ENCODE assay signal across 11 cellular contexts in genomic region chr6:57216235-57217101, GRCh38. TPM values are rescaled to one million over a fixed set of nuclear protein-coding genes. Genes with fewer than 3 reads are reported as not detected.
A peak's percentile ranks its signal among the peaks of the same experiment; 100 is the strongest.
DNase-seq lines count a peak whose midpoint lies in the region; ATAC-seq and TF ChIP-seq lines count a peak whose summit lies in the region.
"Had no signal": no experiment of that assay in that cellular context is flagged by ENCODE, and none has a peak within 500 bp of the region (broad histone marks: within the 10 kb centered on the region; RNA-seq: fewer than 3 reads in every experiment).

No MANE protein-coding gene starts in this region.

- H3K4me1 ChIP-seq in OCI-LY7 (ENCODE audit: insufficient read depth, low read length, poor library complexity, severe bottlenecking) = peaks cover 10% of the 10 kb centered on the region
- H3K4me1 ChIP-seq in rectal smooth muscle tissue (ENCODE audit: control insufficient read depth, insufficient read depth, low read length) = peaks cover 14% of the 10 kb centered on the region
- no peaks in the 10 kb centered on the region for H3K4me1 ChIP-seq in testis

- intact Hi-C loops in OCI-LY7 (cut with micrococcal nuclease; ENCODE audit: unreplicated experiment) = no loop called here
- intact Hi-C loops in testis (cut with DNase I; ENCODE audit: low total_unique reads) = no loop called here

- 80 to 82% methylated on average over 7 of the region's 7 CpGs for WGBS in testis, 2 donors

- no peak for TF ChIP-seq POLR2A in testis (IDR thresholded peaks at IDR 0.05)

- H3K79me2 ChIP-seq in OCI-LY7 (ENCODE audit: insufficient read depth, low read depth, low read length) = peaks cover 13% of the 10 kb centered on the region; the same call in 1 of the 2 replicates

- no peaks in the 10 kb centered on the region; the same call in 1 of the 2 replicates for H3K36me3 ChIP-seq in OCI-LY7 (ENCODE audit: insufficient read depth, low read length)
- no peaks in the 10 kb centered on the region for H3K36me3 ChIP-seq in rectal smooth muscle tissue (ENCODE audit: control insufficient read depth, insufficient read depth, low read length)
- no peaks in the 10 kb centered on the region for H3K36me3 ChIP-seq in testis (ENCODE audit: low read depth, missing control alignments)

- no peak for ATAC-seq in GM19023 (IDR thresholded peaks at IDR 0.05; ENCODE audit: unreplicated experiment)
- ATAC-seq: stimulated activated effector memory CD8-positive, alpha-beta T cell treated with anti-CD3 and anti-CD28 coated beads, Interleukin-12 subunit alpha, Interleukin-12 subunit beta, amount 100 ng/mL, for 72 hours had no signal

- H3K4me2 ChIP-seq in OCI-LY7 (ENCODE audit: low read length) = no peak overlapping the region

- H2AFZ ChIP-seq in OCI-LY7 (ENCODE audit: low read length) = no peak overlapping the region

- H3K9me2 ChIP-seq in OCI-LY7 (ENCODE audit: insufficient read depth, low read length) = no peaks in the 10 kb centered on the region

- H3K27me3 ChIP-seq in rectal smooth muscle tissue (ENCODE audit: control insufficient read depth, insufficient read depth, low read length) (no peaks in the 10 kb centered on the region), testis (no peaks in the 10 kb centered on the region)

- H3K4me3 ChIP-seq in OCI-LY7 (ENCODE audit: low read depth, low read length, poor library complexity, severe bottlenecking) (no peak overlapping the region), fibroblast of mammary gland (ENCODE audit: control insufficient read depth, low read depth, low read length) (no peak overlapping the region), rectal smooth muscle tissue (ENCODE audit: low read length) (no peak overlapping the region), testis (no peak overlapping the region)

- no peak overlapping the region for H3K9ac ChIP-seq in rectal smooth muscle tissue (ENCODE audit: low read length)

- DNase-seq in GM04504 (ENCODE audit: low read depth) (peak; percentile 28), OCI-LY7 (ENCODE audit: low spot score) (no peak), fibroblast of mammary gland (ENCODE audit: low read depth) (peak; percentile 59), testis (no peak), COLO668 (lab: John Stamatoyannopoulos, UW; ENCODE audit: unreplicated experiment) (no peak)
- DNase-seq: foreskin fibroblast, mesendoderm, NCI-H2171 had no signal

- 0 out of 2 replicates have a peak, but pooled peaks cover 8% of the 10 kb centered on the region for H4K20me1 ChIP-seq in OCI-LY7 (ENCODE audit: insufficient read depth, low read length)

- POLR2A ChIA-PET in OCI-LY7 (lab: Charles Lee) = interaction anchor here (0.7 kb wide), 2 partner anchors 15 to 25 kb away, joined by 4 to 7 read pairs; no protein-coding TSS in a partner anchor

- TF ChIP-seq CTCF in OCI-LY7 (conservative IDR thresholded peaks at IDR 0.05; ENCODE audit: low read length) (0 out of 2 replicates have a peak, but pooled peaks have one; percentile 40), fibroblast of mammary gland (conservative IDR thresholded peaks at IDR 0.05; ENCODE audit: control insufficient read depth, insufficient read depth, low read depth, low read length) (no peak), testis (IDR thresholded peaks at IDR 0.05) (peak in 1 of 3 experiments; percentile 60)

- no TSS peak for BruUV-seq in OCI-LY7 (replicated peaks; lab: Mats Ljungman, UMichigan)

- no peak overlapping the region for H3K27ac ChIP-seq in OCI-LY7 (ENCODE audit: low read depth, low read length, poor library complexity, severe bottlenecking)
- peak overlapping the region; percentile 75 for H3K27ac ChIP-seq in rectal smooth muscle tissue (ENCODE audit: low read depth, low read length)
- H3K27ac ChIP-seq in testis = no peak overlapping the region

- 0 out of 2 replicates have a peak, but pooled peaks cover 6% of the 10 kb centered on the region for H3K9me3 ChIP-seq in OCI-LY7 (ENCODE audit: low read length)
- no peaks in the 10 kb centered on the region for H3K9me3 ChIP-seq in testis

- CTCF ChIA-PET in OCI-LY7 (lab: Charles Lee; ENCODE audit: unreplicated experiment) = no interaction called here

RNA-seq across cellular contexts. Expression of gene RAB23, which starts 5.6 kb away (rescaled TPM):
- total RNA-seq in OCI-LY7 (2014; rRNA removed; shearing (Covaris generic)) = 3.5 and 4.9 TPM in 2 replicates
- total RNA-seq in OCI-LY7 (2022) = 2.9 and 4.1 TPM in 2 replicates
- total RNA-seq in testis = 1 to 10 TPM; 5.6 to 6.0 TPM
- polyA plus RNA-seq in testis (ENCODE audit: insufficient read depth, low read depth, low replicate concordance) = 11.8 TPM

RNA-seq across cellular contexts. Expression of gene BAG2, which starts 44.3 kb away (rescaled TPM):
- 6.8 and 7.7 TPM in 2 replicates for total RNA-seq in OCI-LY7 (2014; rRNA removed; shearing (Covaris generic))
- 8.0 and 8.7 TPM in 2 replicates for total RNA-seq in OCI-LY7 (2022)
- 1 to 10 TPM; 5.3 to 6.1 TPM for total RNA-seq in testis
- polyA plus RNA-seq in testis (ENCODE audit: insufficient read depth, low read depth, low replicate concordance) = 12.6 TPM

Comparison
In these comparisons a context has a peak if more than half of its experiments do, and no peak if none do; other contexts are left out.
1. DNase-seq: peak in GM04504 (single experiment) and fibroblast of mammary gland (single experiment); none in OCI-LY7 (single experiment), testis (single experiment) and COLO668 (single experiment).